ENCODE assay signal across 18 cellular contexts in the genomic region with DNA sequence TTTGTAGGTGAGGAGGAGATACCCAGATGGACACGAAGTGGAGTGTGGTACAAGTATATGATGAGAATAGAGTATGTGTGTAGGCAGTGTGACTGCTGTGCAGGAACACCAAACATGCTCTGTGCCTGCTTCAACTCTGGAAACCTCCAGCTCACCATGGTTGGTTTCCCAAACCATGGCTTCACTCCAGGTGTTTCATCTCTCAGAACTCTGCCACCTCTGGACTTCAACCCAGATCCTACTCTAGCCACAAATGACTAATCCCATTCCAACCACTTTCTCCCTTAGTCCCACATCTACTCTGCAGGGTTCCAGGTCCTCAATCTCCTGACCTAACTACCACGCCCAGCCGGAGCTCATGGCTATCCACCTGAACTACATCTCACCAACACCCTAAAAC.
A peak's percentile ranks its signal among the peaks of the same experiment; 100 is the strongest.
DNase-seq lines count a peak whose midpoint lies in the region; ATAC-seq and TF ChIP-seq lines count a peak whose summit lies in the region.
"Had no signal": no experiment of that assay in that cellular context is flagged by ENCODE, and none has a peak within 500 bp of the region (broad histone marks: within the 10 kb centered on the region; RNA-seq: fewer than 3 reads in every experiment).

No MANE protein-coding gene starts in this region.

- no peaks in the 10 kb centered on the region for H3K9me3 Mint-ChIP-seq in MCF 10A (ENCODE audit: unreplicated experiment)
- H3K9me3 Mint-ChIP-seq: CD4-positive, alpha-beta T cell had no signal

- no peaks in the 10 kb centered on the region for H3K9me2 ChIP-seq in SK-N-SH

- DNase-seq in mammary epithelial cell = peak; percentile 12
- no peak for DNase-seq in MCF 10A (ENCODE audit: unreplicated experiment)
- no peak for DNase-seq in T-helper 17 cell
- DNase-seq in fibroblast of the aortic adventitia (ENCODE audit: low read depth) = peak; percentile 8
- no peak for DNase-seq in thyroid gland
- DNase-seq in inferior parietal cortex (ENCODE audit: extremely low spot score) = no peak
- DNase-seq in SK-N-SH = no peak
- DNase-seq in OCI-M1 (lab: John Stamatoyannopoulos, UW) = no peak
- DNase-seq: 8988T; Caco-2; CD4-positive, alpha-beta T cell; GF-D8; HCEC 1CT; NCI-H1105 treated with DMSO at 0.1 percent for 48 hours; NCI-H1694; NCI-H510A treated with DMSO at 0.1 percent for 48 hours; PC-9 had no signal

- H3K27ac Mint-ChIP-seq in MCF 10A (ENCODE audit: low read depth, unreplicated experiment) = no peak overlapping the region
- peak overlapping the region; percentile 1 for H3K27ac Mint-ChIP-seq in T-helper 17 cell
- H3K27ac Mint-ChIP-seq: CD4-positive, alpha-beta T cell had no signal

- 97% methylated on average over 3 of the region's 3 CpGs for WGBS in mammary epithelial cell (ENCODE audit: low coverage, missing lambda C conversion rate)
- 96% methylated on average over 3 of the region's 3 CpGs for WGBS in thyroid gland, 2 donors
- 100% methylated on average over 3 of the region's 3 CpGs for WGBS in SK-N-SH (ENCODE audit: low lambda C conversion rate)

- H3K36me3 ChIP-seq in mammary epithelial cell (ENCODE audit: insufficient read depth, low read length) = peaks cover 3% of the 10 kb centered on the region
- H3K36me3 ChIP-seq in thyroid gland = peaks cover 3 to 6% of the 10 kb centered on the region in 2 donors
- H3K36me3 ChIP-seq in SK-N-SH (replicated peaks in 1 of 2; ENCODE audit: control insufficient read depth in 1 of 2, insufficient read depth in 2 of 2, low read length in 1 of 2) = peaks cover 17 to 27% of the 10 kb centered on the region in 2 experiments

- H3K4me1 Mint-ChIP-seq in MCF 10A (ENCODE audit: insufficient read depth, unreplicated experiment) = peaks cover 5% of the 10 kb centered on the region
- H3K4me1 Mint-ChIP-seq in T-helper 17 cell = peaks cover 12% of the 10 kb centered on the region

- H3K4me3 Mint-ChIP-seq in MCF 10A (ENCODE audit: unreplicated experiment) (no peak overlapping the region), T-helper 17 cell (no peak overlapping the region)
- H3K4me3 Mint-ChIP-seq: CD4-positive, alpha-beta T cell had no signal

- no peak for TF ChIP-seq POLR2A in thyroid gland (IDR thresholded peaks at IDR 0.05)

- POLR2A ChIA-PET in MCF 10A (lab: Yijun Ruan, JAX) = interaction anchor here (0.6 to 1.4 kb wide), 3 partner anchors 16 to 54 kb away, joined by 3 to 4 read pairs (median 3); no protein-coding TSS in a partner anchor
- POLR2A ChIA-PET in SK-N-SH (lab: Yijun Ruan, JAX) = no interaction called here

- H3K27ac ChIP-seq in mammary epithelial cell (ENCODE audit: insufficient read depth, low read depth, low read length) (no peak overlapping the region), thyroid gland (no peak overlapping the region), SK-N-SH (ENCODE audit: low read depth in 2 of 2, low read length in 1 of 2) (no peak overlapping the region)
- H3K27ac ChIP-seq: PC-9 had no signal

- no peaks in the 10 kb centered on the region for H3K9me3 ChIP-seq in mammary epithelial cell (replicated peaks; ENCODE audit: insufficient read depth, low read length)
- no peaks in the 10 kb centered on the region for H3K9me3 ChIP-seq in T-helper 17 cell (ENCODE audit: control insufficient read depth, low read length, poor library complexity, severe bottlenecking)
- no peaks in the 10 kb centered on the region for H3K9me3 ChIP-seq in thyroid gland
- H3K9me3 ChIP-seq in SK-N-SH = no peaks in the 10 kb centered on the region
- H3K9me3 ChIP-seq: Caco-2 had no signal

- H3K9ac ChIP-seq in mammary epithelial cell (ENCODE audit: insufficient read depth, low read length) (no peak overlapping the region), SK-N-SH (no peak overlapping the region)

- no peak for TF ChIP-seq RAD21 in SK-N-SH (IDR thresholded peaks at IDR 0.05; ENCODE audit: low read length)

- in situ Hi-C loops in mammary epithelial cell (cut with MboI; ENCODE audit: low sequenced_read_pairs in 2 of 2) = no loop called here

- no peak for TF ChIP-seq CTCF in mammary epithelial cell (conservative IDR thresholded peaks at IDR 0.05 in 1 of 2, IDR thresholded peaks at IDR 0.05 in 1 of 2; ENCODE audit: extremely low read depth in 1 of 2, insufficient read depth in 1 of 2, low read depth in 1 of 2, low read length in 2 of 2)
- TF ChIP-seq CTCF in MCF 10A (IDR thresholded peaks at IDR 0.05; ENCODE audit: unreplicated experiment) = no peak
- no peak for TF ChIP-seq CTCF in fibroblast of the aortic adventitia (IDR thresholded peaks at IDR 0.05; ENCODE audit: insufficient read depth, low read length)
- TF ChIP-seq CTCF in thyroid gland (IDR thresholded peaks at IDR 0.05) = no peak
- TF ChIP-seq CTCF in SK-N-SH (IDR thresholded peaks at IDR 0.05) = no peak

- CTCF ChIA-PET in mammary epithelial cell (lab: Charles Lee; ENCODE audit: low non-redundant PET) (interaction anchor here (0.6 kb wide), 1 partner anchor 101 kb away, joined by 3 read pairs; no protein-coding TSS in a partner anchor), MCF 10A (lab: Yijun Ruan, JAX) (interaction anchor here (0.6 to 1.3 kb wide), 5 partner anchors 135 to 221 kb away, joined by 3 to 7 read pairs (median 4); no protein-coding TSS in a partner anchor), SK-N-SH (lab: Yijun Ruan, JAX) (interaction anchor here (1.2 kb wide), 1 partner anchor 10 kb away, joined by 3 read pairs; no protein-coding TSS in a partner anchor)

- H3K36me3 Mint-ChIP-seq in MCF 10A (ENCODE audit: insufficient read depth, unreplicated experiment) = peaks cover 25% of the 10 kb centered on the region
- peaks cover 10% of the 10 kb centered on the region for H3K36me3 Mint-ChIP-seq in T-helper 17 cell (ENCODE audit: low read depth)

- H3K79me2 ChIP-seq in mammary epithelial cell (ENCODE audit: insufficient read depth, low read length) (no peaks in the 10 kb centered on the region), SK-N-SH (ENCODE audit: insufficient read depth) (no peaks in the 10 kb centered on the region)

- H4K20me1 ChIP-seq in mammary epithelial cell (ENCODE audit: insufficient read depth, low read length) (no peaks in the 10 kb centered on the region), SK-N-SH (ENCODE audit: insufficient read depth) (no peaks in the 10 kb centered on the region)

- ATAC-seq in T-helper 17 cell = no peak
- ATAC-seq: K562 had no signal

- no peaks in the 10 kb centered on the region for H3F3A ChIP-seq in SK-N-SH (replicated peaks; ENCODE audit: insufficient read depth)

- intact Hi-C loops in mammary epithelial cell (cut with micrococcal nuclease) (no loop called here), MCF 10A (cut with micrococcal nuclease) (no loop called here), thyroid gland (cut with DNase I) (no loop called here)

- dilution Hi-C loops in mammary epithelial cell (cut with HindIII; ENCODE audit: low sequenced_read_pairs) = no loop called here

- no peak overlapping the region for H3K4me2 ChIP-seq in mammary epithelial cell (ENCODE audit: insufficient read depth, low read depth, low read length)
- H3K4me2 ChIP-seq in SK-N-SH = no peak overlapping the region
- H3K4me2 ChIP-seq: PC-9 had no signal

- no peak overlapping the region for H3K4me3 ChIP-seq in mammary epithelial cell (replicated peaks in 1 of 3; ENCODE audit: insufficient read depth in 1 of 3, low read depth in 2 of 3, low read length in 3 of 3)
- H3K4me3 ChIP-seq in fibroblast of the aortic adventitia (ENCODE audit: low read depth, low read length) = no peak overlapping the region
- H3K4me3 ChIP-seq in thyroid gland (replicated peaks in 1 of 3) = no peak overlapping the region
- H3K4me3 ChIP-seq in SK-N-SH (ENCODE audit: low read depth in 2 of 2, low read length in 1 of 2) = no peak overlapping the region
- H3K4me3 ChIP-seq: K562, PC-9 had no signal

- TF ChIP-seq EP300 in SK-N-SH (IDR thresholded peaks at IDR 0.05; ENCODE audit: borderline replicate concordance in 1 of 2, low read depth in 1 of 2, low read length in 1 of 2) = no peak

- H3K4me1 ChIP-seq in mammary epithelial cell (ENCODE audit: insufficient read depth, low read length) (peaks cover 10% of the 10 kb centered on the region), thyroid gland (no peaks in the 10 kb centered on the region), SK-N-SH (ENCODE audit: control insufficient read depth in 1 of 2, insufficient read depth in 2 of 2, low read depth in 1 of 2, low read length in 1 of 2) (peaks cover 0 to 4% of the 10 kb centered on the region in 2 experiments; a peak in 1 of 4 replicates)

- H3K27me3 Mint-ChIP-seq in MCF 10A (ENCODE audit: insufficient read depth, unreplicated experiment) (no peaks in the 10 kb centered on the region), T-helper 17 cell (no peaks in the 10 kb centered on the region)
- H3K27me3 Mint-ChIP-seq: CD4-positive, alpha-beta T cell had no signal

- BruUV-seq in mammary epithelial cell (replicated peaks; lab: Mats Ljungman, UMichigan) = no TSS peak
- no TSS peak for BruUV-seq in MCF 10A (replicated peaks; lab: Mats Ljungman, UMichigan)

- H3K27me3 ChIP-seq in mammary epithelial cell (ENCODE audit: insufficient read depth, low read length) = no peaks in the 10 kb centered on the region
- no peaks in the 10 kb centered on the region for H3K27me3 ChIP-seq in thyroid gland
- H3K27me3 ChIP-seq in SK-N-SH (ENCODE audit: insufficient read depth) = no peaks in the 10 kb centered on the region

- H2AFZ ChIP-seq in mammary epithelial cell (ENCODE audit: low read depth, low read length) (no peak overlapping the region), SK-N-SH (ENCODE audit: low read depth) (no peak overlapping the region)
- H2AFZ ChIP-seq: PC-9 had no signal

TF ChIP-seq in SK-N-SH, 30 proteins besides CTCF, POLR2A, EP300 and RAD21 (continues in another document):
- no peak for TF ChIP-seq NRF1 (IDR thresholded peaks at IDR 0.05; ENCODE audit: low read depth, low read length)
- TF ChIP-seq ELF1 (IDR thresholded peaks at IDR 0.05) = no peak
- TF ChIP-seq FOXM1 (IDR thresholded peaks at IDR 0.05; ENCODE audit: low read depth) = no peak

Comparison
In these comparisons a context has a peak if more than half of its experiments do, and no peak if none do; other contexts are left out.
1. DNase-seq: peak in mammary epithelial cell (single experiment) and fibroblast of the aortic adventitia (single experiment); none in MCF 10A (single experiment), T-helper 17 cell (0 of 3), thyroid gland (0 of 2), inferior parietal cortex (single experiment), SK-N-SH (single experiment) and OCI-M1 (single experiment).